Comparison of ENCODE assay signal across 8 cellular contexts in the genomic region with DNA sequence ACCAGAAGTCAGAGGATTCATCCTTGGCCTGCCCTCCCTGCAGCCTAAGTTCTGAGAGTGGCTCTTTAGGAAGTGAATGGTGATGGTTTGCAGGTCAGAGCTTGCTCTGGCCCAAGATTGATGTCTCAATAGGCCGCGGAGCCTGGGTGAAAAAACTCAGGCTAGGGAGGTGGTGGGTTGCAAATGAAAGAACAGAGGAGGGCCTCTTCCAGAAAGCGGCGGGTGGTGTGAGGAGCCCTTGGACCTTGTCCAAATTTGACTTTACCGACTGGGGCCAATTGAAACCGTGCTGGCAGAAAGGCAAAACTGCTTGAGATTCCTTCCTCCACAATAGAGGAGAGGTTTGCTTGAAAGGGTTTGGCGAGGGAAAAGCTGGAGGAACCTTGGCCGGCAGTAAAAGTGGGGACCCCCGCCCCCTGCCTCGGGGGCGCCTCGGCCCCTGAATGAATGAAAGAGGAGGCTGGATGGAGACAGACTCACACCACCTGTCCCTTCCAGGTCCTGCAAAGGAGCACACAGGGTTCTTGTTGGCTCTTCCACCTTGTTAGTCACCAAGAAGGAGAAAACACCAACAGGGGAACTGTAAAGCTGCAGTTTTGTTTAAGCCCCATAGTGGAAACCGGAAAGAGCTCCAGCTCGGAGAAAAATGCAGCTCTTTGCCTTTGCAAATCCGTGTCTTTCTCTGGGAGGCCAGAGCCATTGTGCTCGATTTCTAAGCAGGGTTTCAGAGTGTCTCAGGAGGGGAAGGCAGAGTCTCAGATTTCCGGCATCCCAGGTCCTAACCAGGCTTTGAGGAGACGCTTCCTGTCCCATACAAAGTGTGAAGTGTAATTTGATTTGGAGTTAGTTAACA.
DNase-seq lines count a peak whose midpoint lies in the region; ATAC-seq and TF ChIP-seq lines count a peak whose summit lies in the region.

No MANE protein-coding gene starts in this region.

- DNase-seq in DMS153 (lab: John Stamatoyannopoulos, UW), result peak; percentile 33
- peak; percentile 27 for DNase-seq in MM.1S
- DNase-seq in WTC11 (ENCODE audit: low spot score), result no peak
- DNase-seq in fibroblast of lung (ENCODE audit: low read depth in 2 of 2), result peak; percentile 85 to 90
- no peak for DNase-seq in KG1 (lab: John Stamatoyannopoulos, UW)
- DNase-seq in NK-92 treated with Interleukin-12 subunit alpha and Interleukin-12 subunit beta, amount 100 ng/mL, for 24 hours (lab: John Stamatoyannopoulos, UW), result no peak

- ATAC-seq in WTC11 (peak; percentile 68), HG03378 (IDR thresholded peaks at IDR 0.05; ENCODE audit: unreplicated experiment) (no peak)

- peaks cover 94% of the 10 kb centered on the region for H3K4me1 Mint-ChIP-seq in WTC11

- no peaks in the 10 kb centered on the region for H3K9me2 ChIP-seq in MM.1S (replicated peaks; ENCODE audit: insufficient read depth, low read length)

- no peaks in the 10 kb centered on the region for H3K27me3 Mint-ChIP-seq in WTC11 (ENCODE audit: low read depth)

- H4K20me1 ChIP-seq in MM.1S (ENCODE audit: insufficient read depth, low read length), result no peaks in the 10 kb centered on the region
- peaks cover 9% of the 10 kb centered on the region for H4K20me1 ChIP-seq in fibroblast of lung (ENCODE audit: control insufficient read depth, extremely low read depth, insufficient read depth, low read length)

- H3K9ac ChIP-seq in MM.1S (ENCODE audit: low read length) (peak overlapping the region; percentile 25; the same call in 1 of the 2 replicates), fibroblast of lung (ENCODE audit: insufficient read depth, low read length) (no peak overlapping the region)

- CTCF ChIA-PET in WTC11 (lab: Charles Lee), result interaction anchor here (0.7 to 3.2 kb wide), 12 partner anchors 10 to 486 kb away, joined by 3 to 51 read pairs (median 4); a partner anchor contains a TSS

- peak overlapping the region; percentile 35 for H3K4me3 Mint-ChIP-seq in WTC11

- TF ChIP-seq CTCF in MM.1S (IDR thresholded peaks at IDR 0.05; ENCODE audit: low read length) (no peak), WTC11 (IDR thresholded peaks at IDR 0.05) (no peak), fibroblast of lung (conservative IDR thresholded peaks at IDR 0.05 in 1 of 2, IDR thresholded peaks at IDR 0.05 in 1 of 2; ENCODE audit: low read depth in 1 of 2, low read length in 2 of 2) (no peak)

- POLR2A ChIA-PET in WTC11 (lab: Charles Lee), result interaction anchor here (1.4 to 1.5 kb wide), 2 partner anchors 36 to 52 kb away, joined by 3 to 6 read pairs; no protein-coding TSS in a partner anchor

- H3K4me1 ChIP-seq in MM.1S (ENCODE audit: low read length), result peaks cover 34% of the 10 kb centered on the region
- peaks cover 61% of the 10 kb centered on the region for H3K4me1 ChIP-seq in fibroblast of lung (ENCODE audit: control insufficient read depth, extremely low read depth, insufficient read depth, low read length)
- H3K4me1 ChIP-seq in neuron (ENCODE audit: insufficient read depth, low read length), result peaks cover 38% of the 10 kb centered on the region

- no peaks in the 10 kb centered on the region for H3K36me3 ChIP-seq in MM.1S (replicated peaks; ENCODE audit: insufficient read depth, low read length)
- peaks cover 12% of the 10 kb centered on the region for H3K36me3 ChIP-seq in fibroblast of lung (ENCODE audit: control insufficient read depth, insufficient read depth, low read length)
- peaks cover 4% of the 10 kb centered on the region for H3K36me3 ChIP-seq in neuron (ENCODE audit: insufficient read depth, low read length)

- H3K9me3 Mint-ChIP-seq in WTC11, result no peaks in the 10 kb centered on the region; the same call in 1 of the 2 replicates

- no peak overlapping the region for H3K4me3 ChIP-seq in MM.1S (ENCODE audit: low read length)
- H3K4me3 ChIP-seq in fibroblast of lung (replicated peaks in 1 of 4; ENCODE audit: control extremely low read depth in 1 of 4, insufficient read depth in 1 of 4, low read depth in 3 of 4, low read length in 4 of 4), result no peak overlapping the region
- H3K4me3 ChIP-seq in neuron (ENCODE audit: low read length), result peak overlapping the region; percentile 22

- H3K36me3 Mint-ChIP-seq in WTC11, result peaks cover 24% of the 10 kb centered on the region

- H3K9me3 ChIP-seq in MM.1S (replicated peaks; ENCODE audit: insufficient read depth, low read length), result no peaks in the 10 kb centered on the region
- H3K9me3 ChIP-seq in fibroblast of lung (ENCODE audit: control insufficient read depth, insufficient read depth, low read depth, low read length), result no peaks in the 10 kb centered on the region
- no peaks in the 10 kb centered on the region for H3K9me3 ChIP-seq in neuron (ENCODE audit: low read length)

- H3K27ac ChIP-seq in MM.1S (ENCODE audit: low read length) (peak overlapping the region; percentile 45), fibroblast of lung (ENCODE audit: insufficient read depth, low read length) (peak overlapping the region; percentile 66)

- H3K79me2 ChIP-seq in MM.1S (ENCODE audit: low read length), result peaks cover 97% of the 10 kb centered on the region
- H3K79me2 ChIP-seq in fibroblast of lung (ENCODE audit: control insufficient read depth, insufficient read depth, low read length), result peaks cover 87% of the 10 kb centered on the region

- H3K4me2 ChIP-seq in MM.1S (ENCODE audit: low read depth, low read length) (peak overlapping the region; percentile 34), fibroblast of lung (ENCODE audit: extremely low read depth, insufficient read depth, low read length) (peak overlapping the region; percentile 75)

- H2AFZ ChIP-seq in MM.1S (ENCODE audit: low read length) (no peak overlapping the region), fibroblast of lung (ENCODE audit: low read length) (no peak overlapping the region), neuron (ENCODE audit: low read depth, low read length) (no peak overlapping the region)

- H3K27me3 ChIP-seq in MM.1S (replicated peaks; ENCODE audit: insufficient read depth, low read length) (no peaks in the 10 kb centered on the region), fibroblast of lung (ENCODE audit: control insufficient read depth, insufficient read depth, low read length) (no peaks in the 10 kb centered on the region), neuron (ENCODE audit: insufficient read depth, low read length) (no peaks in the 10 kb centered on the region)

- H3F3A ChIP-seq in MM.1S (ENCODE audit: insufficient read depth, low read length), result peaks cover 13% of the 10 kb centered on the region

- H3K27ac Mint-ChIP-seq in WTC11, result peak overlapping the region; percentile 95

TF ChIP-seq in WTC11, 78 proteins besides CTCF, POLR2A, EP300 and RAD21 (continues in another document):
- no peak for TF ChIP-seq MYBL2 (CRISPR knock-in tag; IDR thresholded peaks at IDR 0.05)
- no peak for TF ChIP-seq IRF2 (CRISPR knock-in tag; IDR thresholded peaks at IDR 0.05; ENCODE audit: borderline replicate concordance, low read depth)
- TF ChIP-seq, protein P1, sequence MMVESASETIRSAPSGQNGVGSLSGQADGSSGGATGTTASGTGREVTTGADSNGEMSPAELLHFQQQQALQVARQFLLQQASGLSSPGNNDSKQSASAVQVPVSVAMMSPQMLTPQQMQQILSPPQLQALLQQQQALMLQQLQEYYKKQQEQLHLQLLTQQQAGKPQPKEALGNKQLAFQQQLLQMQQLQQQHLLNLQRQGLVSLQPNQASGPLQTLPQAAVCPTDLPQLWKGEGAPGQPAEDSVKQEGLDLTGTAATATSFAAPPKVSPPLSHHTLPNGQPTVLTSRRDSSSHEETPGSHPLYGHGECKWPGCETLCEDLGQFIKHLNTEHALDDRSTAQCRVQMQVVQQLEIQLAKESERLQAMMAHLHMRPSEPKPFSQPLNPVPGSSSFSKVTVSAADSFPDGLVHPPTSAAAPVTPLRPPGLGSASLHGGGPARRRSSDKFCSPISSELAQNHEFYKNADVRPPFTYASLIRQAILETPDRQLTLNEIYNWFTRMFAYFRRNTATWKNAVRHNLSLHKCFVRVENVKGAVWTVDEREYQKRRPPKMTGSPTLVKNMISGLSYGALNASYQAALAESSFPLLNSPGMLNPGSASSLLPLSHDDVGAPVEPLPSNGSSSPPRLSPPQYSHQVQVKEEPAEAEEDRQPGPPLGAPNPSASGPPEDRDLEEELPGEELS (CRISPR knock-in tag; IDR thresholded peaks at IDR 0.05), result no peak
- no peak for TF ChIP-seq TCF7 (CRISPR knock-in tag; IDR thresholded peaks at IDR 0.05; ENCODE audit: low read depth)
- no peak for TF ChIP-seq EMX1 (CRISPR knock-in tag; IDR thresholded peaks at IDR 0.05)
- TF ChIP-seq, protein P2, sequence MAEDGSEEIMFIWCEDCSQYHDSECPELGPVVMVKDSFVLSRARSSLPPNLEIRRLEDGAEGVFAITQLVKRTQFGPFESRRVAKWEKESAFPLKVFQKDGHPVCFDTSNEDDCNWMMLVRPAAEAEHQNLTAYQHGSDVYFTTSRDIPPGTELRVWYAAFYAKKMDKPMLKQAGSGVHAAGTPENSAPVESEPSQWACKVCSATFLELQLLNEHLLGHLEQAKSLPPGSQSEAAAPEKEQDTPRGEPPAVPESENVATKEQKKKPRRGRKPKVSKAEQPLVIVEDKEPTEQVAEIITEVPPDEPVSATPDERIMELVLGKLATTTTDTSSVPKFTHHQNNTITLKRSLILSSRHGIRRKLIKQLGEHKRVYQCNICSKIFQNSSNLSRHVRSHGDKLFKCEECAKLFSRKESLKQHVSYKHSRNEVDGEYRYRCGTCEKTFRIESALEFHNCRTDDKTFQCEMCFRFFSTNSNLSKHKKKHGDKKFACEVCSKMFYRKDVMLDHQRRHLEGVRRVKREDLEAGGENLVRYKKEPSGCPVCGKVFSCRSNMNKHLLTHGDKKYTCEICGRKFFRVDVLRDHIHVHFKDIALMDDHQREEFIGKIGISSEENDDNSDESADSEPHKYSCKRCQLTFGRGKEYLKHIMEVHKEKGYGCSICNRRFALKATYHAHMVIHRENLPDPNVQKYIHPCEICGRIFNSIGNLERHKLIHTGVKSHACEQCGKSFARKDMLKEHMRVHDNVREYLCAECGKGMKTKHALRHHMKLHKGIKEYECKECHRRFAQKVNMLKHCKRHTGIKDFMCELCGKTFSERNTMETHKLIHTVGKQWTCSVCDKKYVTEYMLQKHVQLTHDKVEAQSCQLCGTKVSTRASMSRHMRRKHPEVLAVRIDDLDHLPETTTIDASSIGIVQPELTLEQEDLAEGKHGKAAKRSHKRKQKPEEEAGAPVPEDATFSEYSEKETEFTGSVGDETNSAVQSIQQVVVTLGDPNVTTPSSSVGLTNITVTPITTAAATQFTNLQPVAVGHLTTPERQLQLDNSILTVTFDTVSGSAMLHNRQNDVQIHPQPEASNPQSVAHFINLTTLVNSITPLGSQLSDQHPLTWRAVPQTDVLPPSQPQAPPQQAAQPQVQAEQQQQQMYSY (CRISPR knock-in tag; IDR thresholded peaks at IDR 0.05), result peak; percentile 60; the same call in 1 of the 2 replicates

Comparison
In these comparisons a context has a peak if more than half of its experiments do, and no peak if none do; other contexts are left out.
1. DNase-seq: peak in DMS153 (single experiment), MM.1S (single experiment) and fibroblast of lung (2 of 2); none in WTC11 (single experiment), KG1 (single experiment) and NK-92 treated with Interleukin-12 subunit alpha and Interleukin-12 subunit beta, amount 100 ng/mL, for 24 hours (single experiment).